ENCODE assay signal across 8 cellular contexts in genomic region chr12:32897276-32897615, GRCh38. TPM values are rescaled to one million over a fixed set of nuclear protein-coding genes. Genes with fewer than 3 reads are reported as not detected.
DNase-seq lines count a peak whose midpoint lies in the region; ATAC-seq and TF ChIP-seq lines count a peak whose summit lies in the region.

No MANE protein-coding gene starts in this region.

- H3K27ac ChIP-seq in WERI-Rb-1, result peak overlapping the region; percentile 41
- H3K27ac ChIP-seq in foreskin keratinocyte, result peak overlapping the region; percentile 65

- H3K9me3 ChIP-seq in HAP-1 (no peaks in the 10 kb centered on the region), WERI-Rb-1 (ENCODE audit: severe bottlenecking) (no peaks in the 10 kb centered on the region)

- H3K4me1 ChIP-seq in HAP-1 (peaks cover 46% of the 10 kb centered on the region), foreskin keratinocyte (peaks cover 34% of the 10 kb centered on the region)

- ATAC-seq in foreskin keratinocyte, result no peak
- peak; percentile 23 for ATAC-seq in sciatic nerve
- no peak for ATAC-seq in omental fat pad (ENCODE audit: low FRiP score)
- no peak for ATAC-seq in HG03378 (IDR thresholded peaks at IDR 0.05; ENCODE audit: unreplicated experiment)

- H3K36me3 ChIP-seq in HAP-1 (replicated peaks) (no peaks in the 10 kb centered on the region), WERI-Rb-1 (no peaks in the 10 kb centered on the region)

- H3K4me3 ChIP-seq in HAP-1 (peak overlapping the region; percentile 44), WERI-Rb-1 (ENCODE audit: low read depth, low read length) (peak overlapping the region; percentile 52)

- TF ChIP-seq CTCF in WERI-Rb-1 (IDR thresholded peaks at IDR 0.05; ENCODE audit: low read depth, low read length), result no peak
- no peak for TF ChIP-seq CTCF in foreskin keratinocyte (conservative IDR thresholded peaks at IDR 0.05)
- TF ChIP-seq CTCF in omental fat pad (IDR thresholded peaks at IDR 0.05), result no peak

- DNase-seq in HAP-1 (ENCODE audit: low spot score in 2 of 2), result no peak
- DNase-seq in WERI-Rb-1, result no peak
- DNase-seq in foreskin keratinocyte, result no peak
- DNase-seq in sciatic nerve (ENCODE audit: low spot score), result no peak
- DNase-seq in omental fat pad (ENCODE audit: low spot score), result no peak
- DNase-seq in iPS-NIHi7 (ENCODE audit: extremely low spot score), result no peak
- DNase-seq in NOMO-1 (lab: John Stamatoyannopoulos, UW; ENCODE audit: unreplicated experiment in 2 of 2), result no peak

- intact Hi-C loops in sciatic nerve (cut with DNase I), result no loop called here

- in situ Hi-C loops in HAP-1 (cut with MboI; ENCODE audit: low sequenced_read_pairs), result no loop called here

- no peaks in the 10 kb centered on the region for H3K27me3 ChIP-seq in HAP-1 (ENCODE audit: low read depth)
- no peaks in the 10 kb centered on the region for H3K27me3 ChIP-seq in WERI-Rb-1 (ENCODE audit: insufficient read depth, low read depth, severe bottlenecking)
- H3K27me3 ChIP-seq in foreskin keratinocyte, result no peaks in the 10 kb centered on the region

RNA-seq across cellular contexts. Expression of gene PKP2, which starts 0.7 kb away (rescaled TPM):
- total RNA-seq in foreskin keratinocyte (76.0 and 84.4 TPM in 2 replicates), sciatic nerve (25.9 TPM), omental fat pad (10 to 100 TPM in 3 of 4 donors, 1 to 10 TPM in 1; 3.9 to 24.8 (median 14.7) TPM)
- 19.6 and 26.5 TPM in 2 replicates for polyA plus RNA-seq in foreskin keratinocyte
